8 cellular contexts compared by ENCODE assay signal in genomic region chr1:53393325-53393792, GRCh38.
A peak's percentile ranks its signal among the peaks of the same experiment; 100 is the strongest.
DNase-seq lines count a peak whose midpoint lies in the region; ATAC-seq and TF ChIP-seq lines count a peak whose summit lies in the region.

No MANE protein-coding gene starts in this region.

- BruUV-seq in PC-3 (replicated peaks; lab: Mats Ljungman, UMichigan) = no TSS peak

- H3K4me2 ChIP-seq in PC-3 (ENCODE audit: low read length) = no peak overlapping the region

- H2AFZ ChIP-seq in PC-3 (ENCODE audit: low read length) = no peak overlapping the region

- H3K36me3 Mint-ChIP-seq in neural crest cell (ENCODE audit: low read depth) = no peaks in the 10 kb centered on the region

- peak; percentile 94 for DNase-seq in ELF-1 (ENCODE audit: low read depth, low spot score)
- DNase-seq in HUDEP-2 (lab: John Stamatoyannopoulos, UW; ENCODE audit: unreplicated experiment in 76 of 76) = peak in 51 of 76 experiments; percentile 2 to 78 (median 43)
- DNase-seq in PC-3 = peak; percentile 82
- peak; percentile 55 for DNase-seq in activated T-helper 1 cell treated with Interleukin-2 at 50 U/mL for 16 hours (ENCODE audit: low read depth)
- peak; percentile 69 for DNase-seq in fibroblast of pulmonary artery (ENCODE audit: low read depth)
- peak; percentile 96 for DNase-seq in neural crest cell (ENCODE audit: low read depth, low spot score)
- peak; percentile 51 for DNase-seq in stromal cell of bone marrow (ENCODE audit: low read depth)

- H3K4me1 Mint-ChIP-seq in neural crest cell = peaks cover 49% of the 10 kb centered on the region

- H3K4me3 ChIP-seq in PC-3 (ENCODE audit: low read length) = no peak overlapping the region
- no peak overlapping the region for H3K4me3 ChIP-seq in fibroblast of pulmonary artery (replicated peaks; ENCODE audit: low read depth, low read length)

- no peaks in the 10 kb centered on the region for H4K20me1 ChIP-seq in PC-3 (ENCODE audit: low read length)

- H3K27ac Mint-ChIP-seq in neural crest cell (ENCODE audit: unreplicated experiment) = no peak overlapping the region

- peak; percentile 93 for ATAC-seq in PC-3
- ATAC-seq in HG03342 (IDR thresholded peaks at IDR 0.05; ENCODE audit: unreplicated experiment) = no peak

- no peaks in the 10 kb centered on the region for H3F3A ChIP-seq in PC-3 (ENCODE audit: low read length, unreplicated experiment)

- POLR2A ChIA-PET in PC-3 (lab: Charles Lee; ENCODE audit: unreplicated experiment) = no interaction called here

- no peaks in the 10 kb centered on the region for H3K36me3 ChIP-seq in PC-3 (ENCODE audit: low read depth, low read length)

- no peak overlapping the region for H3K9ac ChIP-seq in PC-3 (ENCODE audit: low read length)

- H3K79me2 ChIP-seq in PC-3 (ENCODE audit: low read length) = no peaks in the 10 kb centered on the region

- peaks cover 18% of the 10 kb centered on the region for H3K27me3 ChIP-seq in PC-3 (ENCODE audit: low read length)

- no peak overlapping the region for H3K4me3 Mint-ChIP-seq in neural crest cell

- no peaks in the 10 kb centered on the region for H3K9me3 ChIP-seq in PC-3 (ENCODE audit: low read length)

- CTCF ChIA-PET in PC-3 (lab: Charles Lee) = interaction anchor here (1.0 to 1.3 kb wide), 2 partner anchors 115 to 127 kb away, joined by 4 to 9 read pairs; no protein-coding TSS in a partner anchor

- H3K27ac ChIP-seq in PC-3 (ENCODE audit: low read length) = no peak overlapping the region

- intact Hi-C loops in PC-3 (cut with micrococcal nuclease) = loop anchor here (1.0 to 2.0 kb wide), 2 partner anchors 67 to 115 kb away; no protein-coding TSS in a partner anchor

- H3K9me2 ChIP-seq in PC-3 (replicated peaks; ENCODE audit: low read length) = no peaks in the 10 kb centered on the region

- TF ChIP-seq CTCF in PC-3 (conservative IDR thresholded peaks at IDR 0.05; ENCODE audit: low read depth, low read length) (peak; percentile 95), fibroblast of pulmonary artery (IDR thresholded peaks at IDR 0.05; ENCODE audit: low read length, missing control alignments) (peak; percentile 69), neural crest cell (conservative IDR thresholded peaks at IDR 0.05) (peak; percentile 94)

- no peaks in the 10 kb centered on the region for H3K4me1 ChIP-seq in PC-3 (ENCODE audit: insufficient read depth, low read length)

- no peaks in the 10 kb centered on the region for H3K27me3 Mint-ChIP-seq in neural crest cell (ENCODE audit: low read depth)

- no peaks in the 10 kb centered on the region for H3K9me3 Mint-ChIP-seq in neural crest cell

Comparison
In these comparisons a context has a peak if more than half of its experiments do, and no peak if none do; other contexts are left out.
1. DNase-seq: peak in every context shown above with its lines; median percentile 96 in neural crest cell; 94 in ELF-1; 82 in PC-3; 69 in fibroblast of pulmonary artery; 55 in activated T-helper 1 cell treated with Interleukin-2 at 50 U/mL for 16 hours; 51 in stromal cell of bone marrow; 43 in HUDEP-2.